ENCODE assay signal across 8 cellular contexts in genomic region chr5:149552038-149552494, GRCh38. TPM values are rescaled to one million over a fixed set of nuclear protein-coding genes. Genes with fewer than 3 reads are reported as not detected.
DNase-seq lines count a peak whose midpoint lies in the region; ATAC-seq and TF ChIP-seq lines count a peak whose summit lies in the region.

No MANE protein-coding gene starts in this region.

- no peak for ATAC-seq in DND-41 (ENCODE audit: insufficient read depth, low read depth)
- no peak for ATAC-seq in activated CD4-positive, CD25-positive, alpha-beta regulatory T cell treated with anti-CD3 and anti-CD28 coated beads, Interleukin-2, amount 50 U/mL, for 24 hours

- H3K9me3 ChIP-seq in DND-41 (ENCODE audit: insufficient read depth, low read length, severe bottlenecking) (no peaks in the 10 kb centered on the region), SJSA1 (replicated peaks) (no peaks in the 10 kb centered on the region), esophagus squamous epithelium (no peaks in the 10 kb centered on the region)

- H2AFZ ChIP-seq in DND-41 (ENCODE audit: low read depth, low read length) = peak overlapping the region; percentile 81

- H3K4me3 Mint-ChIP-seq in progenitor cell of endocrine pancreas (ENCODE audit: low read depth) = peak overlapping the region; percentile 96

- peak overlapping the region; percentile 75 for H3K9ac ChIP-seq in DND-41 (ENCODE audit: low read depth, low read length)

- H3K27ac ChIP-seq in DND-41 (ENCODE audit: low read length) (peak overlapping the region; percentile 88), SJSA1 (peak overlapping the region; percentile 84), esophagus squamous epithelium (peak overlapping the region; percentile 97 to 99 (median 99))

- H3K27me3 Mint-ChIP-seq in progenitor cell of endocrine pancreas = no peaks in the 10 kb centered on the region

- H3K36me3 Mint-ChIP-seq in progenitor cell of endocrine pancreas (ENCODE audit: insufficient read depth) = peaks cover 14% of the 10 kb centered on the region

- H3K4me2 ChIP-seq in DND-41 (ENCODE audit: insufficient read depth, low read length) = peak overlapping the region; percentile 82

- H3K4me3 ChIP-seq in DND-41 (ENCODE audit: low read depth in 1 of 2, low read length in 2 of 2) = peak overlapping the region; percentile 46 to 92
- H3K4me3 ChIP-seq in SJSA1 = peak overlapping the region; percentile 74
- H3K4me3 ChIP-seq in esophagus squamous epithelium = peak overlapping the region; percentile 77 to 89 (median 82)

- peak overlapping the region; percentile 98 for H3K27ac Mint-ChIP-seq in progenitor cell of endocrine pancreas

- peaks cover 37% of the 10 kb centered on the region for H3K36me3 ChIP-seq in DND-41 (ENCODE audit: insufficient read depth, low read length)
- peaks cover 40% of the 10 kb centered on the region for H3K36me3 ChIP-seq in SJSA1
- peaks cover 0 to 19% (median 0%) of the 10 kb centered on the region in 3 donors for H3K36me3 ChIP-seq in esophagus squamous epithelium

- peaks cover 5% of the 10 kb centered on the region; the same call in 1 of the 2 replicates for H4K20me1 ChIP-seq in DND-41 (ENCODE audit: insufficient read depth, low read length)

- DNase-seq in DND-41 (no peak), SJSA1 (ENCODE audit: low read depth in 1 of 2, low spot score in 2 of 2) (no peak), esophagus squamous epithelium (lab: John Stamatoyannopoulos, UW) (no peak), progenitor cell of endocrine pancreas (ENCODE audit: low spot score, unreplicated experiment) (no peak), NCI-H82 (lab: John Stamatoyannopoulos, UW) (no peak), NCI-H2196 (lab: John Stamatoyannopoulos, UW; ENCODE audit: unreplicated experiment) (no peak), SIG-M5 treated with dmso at 0.1 percent for 504 hours (lab: John Stamatoyannopoulos, UW; ENCODE audit: unreplicated experiment) (no peak)

- H3K27me3 ChIP-seq in DND-41 (ENCODE audit: insufficient read depth, low read length, poor library complexity) (no peaks in the 10 kb centered on the region), SJSA1 (replicated peaks) (no peaks in the 10 kb centered on the region), esophagus squamous epithelium (no peaks in the 10 kb centered on the region)

- H3K9me3 Mint-ChIP-seq in progenitor cell of endocrine pancreas (ENCODE audit: low read depth) = no peaks in the 10 kb centered on the region

- no peak for TF ChIP-seq POLR2A in esophagus squamous epithelium (IDR thresholded peaks at IDR 0.05)

- H3K4me1 ChIP-seq in DND-41 (ENCODE audit: insufficient read depth, low read length) (peaks cover 35% of the 10 kb centered on the region), SJSA1 (replicated peaks) (peaks cover 18% of the 10 kb centered on the region), esophagus squamous epithelium (peaks cover 14 to 34% (median 22%) of the 10 kb centered on the region in 3 donors)

- intact Hi-C loops in esophagus squamous epithelium (cut with DNase I) = loop anchor here (5.0 kb wide), 1 partner anchor 110 kb away; no protein-coding TSS in a partner anchor

- WGBS in esophagus squamous epithelium, 2 donors = 22 to 30% methylated on average over 6 of the region's 6 CpGs

- TF ChIP-seq CTCF in DND-41 (IDR thresholded peaks at IDR 0.05; ENCODE audit: borderline replicate concordance, extremely low read depth, low read length, poor library complexity, severe bottlenecking) (no peak), esophagus squamous epithelium (IDR thresholded peaks at IDR 0.05) (no peak), progenitor cell of endocrine pancreas (IDR thresholded peaks at IDR 0.05; ENCODE audit: unreplicated experiment) (no peak)

- peaks cover 49% of the 10 kb centered on the region for H3K79me2 ChIP-seq in DND-41 (ENCODE audit: insufficient read depth, low read length)

- H3K4me1 Mint-ChIP-seq in progenitor cell of endocrine pancreas (ENCODE audit: low read depth) = peaks cover 13% of the 10 kb centered on the region

RNA-seq across cellular contexts. Expression of gene CSNK1A1, which starts 0.8 kb away (rescaled TPM):
- 311 and 438 TPM in 2 replicates for total RNA-seq in SJSA1 (2014; rRNA removed; shearing (Covaris generic))
- 100 to 1,000 TPM; 223 to 388 (median 301) TPM for total RNA-seq in esophagus squamous epithelium
- 213 and 219 TPM in 2 replicates for total RNA-seq in progenitor cell of endocrine pancreas

RNA-seq across cellular contexts. Expression of gene ARHGEF37, which starts 29.2 kb away (rescaled TPM):
- 0.25 and 0.32 TPM in 2 replicates for total RNA-seq in SJSA1 (2014; rRNA removed; shearing (Covaris generic))
- 10 to 100 TPM; 14.5 to 29.3 (median 18.0) TPM for total RNA-seq in esophagus squamous epithelium
- 2.4 and 3.3 TPM in 2 replicates for total RNA-seq in progenitor cell of endocrine pancreas
